1 cellular context compared by ENCODE assay signal in genomic region chr6:150126641-150127291, GRCh38.
TF ChIP-seq lines count a peak whose summit lies in the region.

No MANE protein-coding gene starts in this region.

TF ChIP-seq in H1, 55 proteins besides CTCF, POLR2A, EP300 and RAD21:
- TF ChIP-seq TAF7 (optimal IDR thresholded peaks at IDR 0.05; ENCODE audit: borderline replicate concordance, low read depth, low read length) (no peak), TBP (IDR thresholded peaks at IDR 0.05; ENCODE audit: low read depth, low read length) (no peak)
